Comparison of ENCODE assay signal across 1 cellular context in the genomic region with DNA sequence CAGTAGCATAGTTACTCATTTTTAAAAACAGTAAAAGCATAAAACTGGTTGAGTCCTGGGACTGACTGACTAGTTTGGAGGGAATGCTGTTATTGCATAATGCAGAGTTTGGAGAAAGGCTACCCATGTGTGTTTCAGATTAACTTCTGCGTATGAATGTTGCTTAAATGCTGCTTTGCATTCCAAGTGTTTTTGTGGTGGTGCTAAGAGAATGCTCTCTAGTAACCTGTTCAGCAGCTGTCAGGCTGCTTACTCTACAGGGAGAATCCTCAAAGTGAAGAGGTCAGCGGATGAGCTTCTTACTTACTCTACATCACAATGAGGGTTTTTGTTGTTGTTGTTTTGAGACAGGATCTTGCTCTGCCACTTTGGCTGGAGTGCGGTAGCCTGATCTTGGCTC.
TF ChIP-seq lines count a peak whose summit lies in the region.

No MANE protein-coding gene starts in this region.

TF ChIP-seq in GM12878, 131 proteins besides CTCF, POLR2A, EP300 and RAD21:
- TF ChIP-seq SUPT20H (IDR thresholded peaks at IDR 0.05; ENCODE audit: borderline replicate concordance, control insufficient read depth, low read depth, low read length) (no peak), CHD4 (IDR thresholded peaks at IDR 0.05) (no peak), SP1 (IDR thresholded peaks at IDR 0.05; ENCODE audit: low read depth, low read length) (no peak), MTA3 (IDR thresholded peaks at IDR 0.05; ENCODE audit: borderline replicate concordance, low read length) (no peak), RBBP5 (conservative IDR thresholded peaks at IDR 0.05) (no peak), IRF4 (IDR thresholded peaks at IDR 0.05; ENCODE audit: low read depth, low read length) (no peak), ESRRA (IDR thresholded peaks at IDR 0.05; ENCODE audit: low read length) (no peak), SMAD1 (IDR thresholded peaks at IDR 0.05; ENCODE audit: low read depth, partially characterized antibody) (no peak), EGR1 (IDR thresholded peaks at IDR 0.05; ENCODE audit: borderline replicate concordance in 1 of 2, low read depth in 2 of 2, low read length in 2 of 2) (no peak), CREB1 (IDR thresholded peaks at IDR 0.05; ENCODE audit: low read depth) (no peak), ZBED1 (IDR thresholded peaks at IDR 0.05; ENCODE audit: borderline replicate concordance) (no peak), NR2F1 (conservative IDR thresholded peaks at IDR 0.05) (no peak), ETV6 (conservative IDR thresholded peaks at IDR 0.05 in 1 of 2, IDR thresholded peaks at IDR 0.05 in 1 of 2; ENCODE audit: borderline replicate concordance in 1 of 2, low read depth in 1 of 2) (no peak), SMC3 (IDR thresholded peaks at IDR 0.05; ENCODE audit: borderline replicate concordance, low read length) (no peak), ZNF274 (IDR thresholded peaks at IDR 0.05; ENCODE audit: insufficient read depth, insufficient read length) (no peak)
- TF ChIP-seq, protein P1, sequence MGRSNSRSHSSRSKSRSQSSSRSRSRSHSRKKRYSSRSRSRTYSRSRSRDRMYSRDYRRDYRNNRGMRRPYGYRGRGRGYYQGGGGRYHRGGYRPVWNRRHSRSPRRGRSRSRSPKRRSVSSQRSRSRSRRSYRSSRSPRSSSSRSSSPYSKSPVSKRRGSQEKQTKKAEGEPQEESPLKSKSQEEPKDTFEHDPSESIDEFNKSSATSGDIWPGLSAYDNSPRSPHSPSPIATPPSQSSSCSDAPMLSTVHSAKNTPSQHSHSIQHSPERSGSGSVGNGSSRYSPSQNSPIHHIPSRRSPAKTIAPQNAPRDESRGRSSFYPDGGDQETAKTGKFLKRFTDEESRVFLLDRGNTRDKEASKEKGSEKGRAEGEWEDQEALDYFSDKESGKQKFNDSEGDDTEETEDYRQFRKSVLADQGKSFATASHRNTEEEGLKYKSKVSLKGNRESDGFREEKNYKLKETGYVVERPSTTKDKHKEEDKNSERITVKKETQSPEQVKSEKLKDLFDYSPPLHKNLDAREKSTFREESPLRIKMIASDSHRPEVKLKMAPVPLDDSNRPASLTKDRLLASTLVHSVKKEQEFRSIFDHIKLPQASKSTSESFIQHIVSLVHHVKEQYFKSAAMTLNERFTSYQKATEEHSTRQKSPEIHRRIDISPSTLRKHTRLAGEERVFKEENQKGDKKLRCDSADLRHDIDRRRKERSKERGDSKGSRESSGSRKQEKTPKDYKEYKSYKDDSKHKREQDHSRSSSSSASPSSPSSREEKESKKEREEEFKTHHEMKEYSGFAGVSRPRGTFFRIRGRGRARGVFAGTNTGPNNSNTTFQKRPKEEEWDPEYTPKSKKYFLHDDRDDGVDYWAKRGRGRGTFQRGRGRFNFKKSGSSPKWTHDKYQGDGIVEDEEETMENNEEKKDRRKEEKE (IDR thresholded peaks at IDR 0.05): no peak
- TF ChIP-seq, protein P2, sequence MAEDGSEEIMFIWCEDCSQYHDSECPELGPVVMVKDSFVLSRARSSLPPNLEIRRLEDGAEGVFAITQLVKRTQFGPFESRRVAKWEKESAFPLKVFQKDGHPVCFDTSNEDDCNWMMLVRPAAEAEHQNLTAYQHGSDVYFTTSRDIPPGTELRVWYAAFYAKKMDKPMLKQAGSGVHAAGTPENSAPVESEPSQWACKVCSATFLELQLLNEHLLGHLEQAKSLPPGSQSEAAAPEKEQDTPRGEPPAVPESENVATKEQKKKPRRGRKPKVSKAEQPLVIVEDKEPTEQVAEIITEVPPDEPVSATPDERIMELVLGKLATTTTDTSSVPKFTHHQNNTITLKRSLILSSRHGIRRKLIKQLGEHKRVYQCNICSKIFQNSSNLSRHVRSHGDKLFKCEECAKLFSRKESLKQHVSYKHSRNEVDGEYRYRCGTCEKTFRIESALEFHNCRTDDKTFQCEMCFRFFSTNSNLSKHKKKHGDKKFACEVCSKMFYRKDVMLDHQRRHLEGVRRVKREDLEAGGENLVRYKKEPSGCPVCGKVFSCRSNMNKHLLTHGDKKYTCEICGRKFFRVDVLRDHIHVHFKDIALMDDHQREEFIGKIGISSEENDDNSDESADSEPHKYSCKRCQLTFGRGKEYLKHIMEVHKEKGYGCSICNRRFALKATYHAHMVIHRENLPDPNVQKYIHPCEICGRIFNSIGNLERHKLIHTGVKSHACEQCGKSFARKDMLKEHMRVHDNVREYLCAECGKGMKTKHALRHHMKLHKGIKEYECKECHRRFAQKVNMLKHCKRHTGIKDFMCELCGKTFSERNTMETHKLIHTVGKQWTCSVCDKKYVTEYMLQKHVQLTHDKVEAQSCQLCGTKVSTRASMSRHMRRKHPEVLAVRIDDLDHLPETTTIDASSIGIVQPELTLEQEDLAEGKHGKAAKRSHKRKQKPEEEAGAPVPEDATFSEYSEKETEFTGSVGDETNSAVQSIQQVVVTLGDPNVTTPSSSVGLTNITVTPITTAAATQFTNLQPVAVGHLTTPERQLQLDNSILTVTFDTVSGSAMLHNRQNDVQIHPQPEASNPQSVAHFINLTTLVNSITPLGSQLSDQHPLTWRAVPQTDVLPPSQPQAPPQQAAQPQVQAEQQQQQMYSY (CRISPR knock-in tag; IDR thresholded peaks at IDR 0.05): no peak
- TF ChIP-seq, protein P3, sequence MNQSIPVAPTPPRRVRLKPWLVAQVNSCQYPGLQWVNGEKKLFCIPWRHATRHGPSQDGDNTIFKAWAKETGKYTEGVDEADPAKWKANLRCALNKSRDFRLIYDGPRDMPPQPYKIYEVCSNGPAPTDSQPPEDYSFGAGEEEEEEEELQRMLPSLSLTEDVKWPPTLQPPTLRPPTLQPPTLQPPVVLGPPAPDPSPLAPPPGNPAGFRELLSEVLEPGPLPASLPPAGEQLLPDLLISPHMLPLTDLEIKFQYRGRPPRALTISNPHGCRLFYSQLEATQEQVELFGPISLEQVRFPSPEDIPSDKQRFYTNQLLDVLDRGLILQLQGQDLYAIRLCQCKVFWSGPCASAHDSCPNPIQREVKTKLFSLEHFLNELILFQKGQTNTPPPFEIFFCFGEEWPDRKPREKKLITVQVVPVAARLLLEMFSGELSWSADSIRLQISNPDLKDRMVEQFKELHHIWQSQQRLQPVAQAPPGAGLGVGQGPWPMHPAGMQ (IDR thresholded peaks at IDR 0.05; ENCODE audit: borderline replicate concordance): no peak
- TF ChIP-seq, protein P4, sequence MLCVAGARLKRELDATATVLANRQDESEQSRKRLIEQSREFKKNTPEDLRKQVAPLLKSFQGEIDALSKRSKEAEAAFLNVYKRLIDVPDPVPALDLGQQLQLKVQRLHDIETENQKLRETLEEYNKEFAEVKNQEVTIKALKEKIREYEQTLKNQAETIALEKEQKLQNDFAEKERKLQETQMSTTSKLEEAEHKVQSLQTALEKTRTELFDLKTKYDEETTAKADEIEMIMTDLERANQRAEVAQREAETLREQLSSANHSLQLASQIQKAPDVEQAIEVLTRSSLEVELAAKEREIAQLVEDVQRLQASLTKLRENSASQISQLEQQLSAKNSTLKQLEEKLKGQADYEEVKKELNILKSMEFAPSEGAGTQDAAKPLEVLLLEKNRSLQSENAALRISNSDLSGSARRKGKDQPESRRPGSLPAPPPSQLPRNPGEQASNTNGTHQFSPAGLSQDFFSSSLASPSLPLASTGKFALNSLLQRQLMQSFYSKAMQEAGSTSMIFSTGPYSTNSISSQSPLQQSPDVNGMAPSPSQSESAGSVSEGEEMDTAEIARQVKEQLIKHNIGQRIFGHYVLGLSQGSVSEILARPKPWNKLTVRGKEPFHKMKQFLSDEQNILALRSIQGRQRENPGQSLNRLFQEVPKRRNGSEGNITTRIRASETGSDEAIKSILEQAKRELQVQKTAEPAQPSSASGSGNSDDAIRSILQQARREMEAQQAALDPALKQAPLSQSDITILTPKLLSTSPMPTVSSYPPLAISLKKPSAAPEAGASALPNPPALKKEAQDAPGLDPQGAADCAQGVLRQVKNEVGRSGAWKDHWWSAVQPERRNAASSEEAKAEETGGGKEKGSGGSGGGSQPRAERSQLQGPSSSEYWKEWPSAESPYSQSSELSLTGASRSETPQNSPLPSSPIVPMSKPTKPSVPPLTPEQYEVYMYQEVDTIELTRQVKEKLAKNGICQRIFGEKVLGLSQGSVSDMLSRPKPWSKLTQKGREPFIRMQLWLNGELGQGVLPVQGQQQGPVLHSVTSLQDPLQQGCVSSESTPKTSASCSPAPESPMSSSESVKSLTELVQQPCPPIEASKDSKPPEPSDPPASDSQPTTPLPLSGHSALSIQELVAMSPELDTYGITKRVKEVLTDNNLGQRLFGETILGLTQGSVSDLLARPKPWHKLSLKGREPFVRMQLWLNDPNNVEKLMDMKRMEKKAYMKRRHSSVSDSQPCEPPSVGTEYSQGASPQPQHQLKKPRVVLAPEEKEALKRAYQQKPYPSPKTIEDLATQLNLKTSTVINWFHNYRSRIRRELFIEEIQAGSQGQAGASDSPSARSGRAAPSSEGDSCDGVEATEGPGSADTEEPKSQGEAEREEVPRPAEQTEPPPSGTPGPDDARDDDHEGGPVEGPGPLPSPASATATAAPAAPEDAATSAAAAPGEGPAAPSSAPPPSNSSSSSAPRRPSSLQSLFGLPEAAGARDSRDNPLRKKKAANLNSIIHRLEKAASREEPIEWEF (IDR thresholded peaks at IDR 0.05; ENCODE audit: insufficient replicate concordance, low read depth, low read length): no peak
- TF ChIP-seq, protein P5, sequence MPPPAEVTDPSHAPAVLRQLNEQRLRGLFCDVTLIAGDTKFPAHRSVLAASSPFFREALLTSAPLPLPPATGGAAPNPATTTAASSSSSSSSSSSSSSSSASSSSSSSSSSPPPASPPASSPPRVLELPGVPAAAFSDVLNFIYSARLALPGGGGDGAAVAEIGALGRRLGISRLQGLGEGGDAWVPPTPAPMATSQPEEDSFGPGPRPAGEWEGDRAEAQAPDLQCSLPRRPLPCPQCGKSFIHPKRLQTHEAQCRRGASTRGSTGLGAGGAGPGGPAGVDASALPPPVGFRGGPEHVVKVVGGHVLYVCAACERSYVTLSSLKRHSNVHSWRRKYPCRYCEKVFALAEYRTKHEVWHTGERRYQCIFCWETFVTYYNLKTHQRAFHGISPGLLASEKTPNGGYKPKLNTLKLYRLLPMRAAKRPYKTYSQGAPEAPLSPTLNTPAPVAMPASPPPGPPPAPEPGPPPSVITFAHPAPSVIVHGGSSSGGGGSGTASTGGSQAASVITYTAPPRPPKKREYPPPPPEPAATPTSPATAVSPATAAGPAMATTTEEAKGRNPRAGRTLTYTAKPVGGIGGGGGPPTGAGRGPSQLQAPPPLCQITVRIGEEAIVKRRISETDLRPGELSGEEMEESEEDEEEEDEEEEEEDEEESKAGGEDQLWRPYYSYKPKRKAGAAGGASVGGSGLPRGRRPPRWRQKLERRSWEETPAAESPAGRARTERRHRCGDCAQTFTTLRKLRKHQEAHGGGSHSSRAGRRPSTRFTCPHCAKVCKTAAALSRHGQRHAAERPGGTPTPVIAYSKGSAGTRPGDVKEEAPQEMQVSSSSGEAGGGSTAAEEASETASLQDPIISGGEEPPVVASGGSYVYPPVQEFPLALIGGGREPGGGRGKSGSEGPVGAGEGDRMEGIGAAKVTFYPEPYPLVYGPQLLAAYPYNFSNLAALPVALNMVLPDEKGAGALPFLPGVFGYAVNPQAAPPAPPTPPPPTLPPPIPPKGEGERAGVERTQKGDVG (CRISPR knock-in tag; IDR thresholded peaks at IDR 0.05): no peak
